Comparison of ENCODE assay signal across 26 cellular contexts in genomic region chr10:50254479-50254878, GRCh38. TPM values are rescaled to one million over a fixed set of nuclear protein-coding genes. Genes with fewer than 3 reads are reported as not detected.
"Had no signal": no experiment of that assay in that cellular context is flagged by ENCODE, and none has a peak within 500 bp of the region (broad histone marks: within the 10 kb centered on the region; RNA-seq: fewer than 3 reads in every experiment).

No MANE protein-coding gene starts in this region.

- H3K4me1 ChIP-seq: colonic mucosa, esophagus muscularis mucosa, foreskin keratinocyte, gastroesophageal sphincter, heart right ventricle, left lung, lower lobe of right lung had no signal

- H3K27ac ChIP-seq: colonic mucosa, esophagus muscularis mucosa, foreskin keratinocyte, gastroesophageal sphincter, heart right ventricle, left lung, lower lobe of right lung had no signal

- H3K4me3 ChIP-seq: colonic mucosa, esophagus muscularis mucosa, gastroesophageal sphincter, heart right ventricle, left lung, lower lobe of right lung, mucosa of descending colon had no signal

- H3K9me3 ChIP-seq: colonic mucosa, esophagus muscularis mucosa, gastroesophageal sphincter, heart right ventricle, left lung, lower lobe of right lung, mucosa of descending colon had no signal

- H3K9me3 Mint-ChIP-seq: dendritic cell treated with granulocyte-macrophage colony-stimulating factor and Interleukin-4, amounts not matched to agents 40 ng/mL and 50 ng/mL, for 4 days; effector memory CD8-positive, alpha-beta T cell; endodermal cell; mesothelial cell of epicardium; naive B cell had no signal

- DNase-seq: colonic mucosa; cortex of kidney; effector CD8-positive, alpha-beta T cell; effector memory CD8-positive, alpha-beta T cell; endodermal cell; foreskin keratinocyte; glutamatergic neuron; head of caudate nucleus; heart right ventricle; hippocampal formation; left cardiac atrium; left lung; left ventricle myocardium superior; lower lobe of right lung; mesenchymal stem cell; mucosa of descending colon; naive B cell had no signal

- ATAC-seq: effector memory CD8-positive, alpha-beta T cell; foreskin keratinocyte; gastroesophageal sphincter; heart right ventricle; left cardiac atrium; left lung; left ventricle myocardium superior; lower lobe of right lung; mucosa of descending colon had no signal

- H3K36me3 ChIP-seq: colonic mucosa, esophagus muscularis mucosa, gastroesophageal sphincter, heart right ventricle, left lung, lower lobe of right lung had no signal

- H3K27ac Mint-ChIP-seq: dendritic cell treated with granulocyte-macrophage colony-stimulating factor and Interleukin-4, amounts not matched to agents 40 ng/mL and 50 ng/mL, for 4 days; effector memory CD8-positive, alpha-beta T cell; endodermal cell; mesothelial cell of epicardium; naive B cell had no signal

- FAIRE-seq: endometrium, endothelial cell of umbilical vein, frontal cortex, islet of Langerhans, keratinocyte had no signal

- H3K4me3 Mint-ChIP-seq: dendritic cell treated with granulocyte-macrophage colony-stimulating factor and Interleukin-4, amounts not matched to agents 40 ng/mL and 50 ng/mL, for 4 days; effector memory CD8-positive, alpha-beta T cell; endodermal cell; mesothelial cell of epicardium; naive B cell had no signal

- H3K36me3 Mint-ChIP-seq: mesothelial cell of epicardium, naive B cell had no signal

- H3K27me3 ChIP-seq: colonic mucosa, esophagus muscularis mucosa, gastroesophageal sphincter, left lung had no signal

- H3K4me1 Mint-ChIP-seq: mesothelial cell of epicardium had no signal

RNA-seq across cellular contexts. Expression of gene ASAH2, which starts 3.2 kb away (rescaled TPM):
- total RNA-seq: lower lobe of right lung had no signal
